26 cellular contexts compared by ENCODE assay signal in the genomic region with DNA sequence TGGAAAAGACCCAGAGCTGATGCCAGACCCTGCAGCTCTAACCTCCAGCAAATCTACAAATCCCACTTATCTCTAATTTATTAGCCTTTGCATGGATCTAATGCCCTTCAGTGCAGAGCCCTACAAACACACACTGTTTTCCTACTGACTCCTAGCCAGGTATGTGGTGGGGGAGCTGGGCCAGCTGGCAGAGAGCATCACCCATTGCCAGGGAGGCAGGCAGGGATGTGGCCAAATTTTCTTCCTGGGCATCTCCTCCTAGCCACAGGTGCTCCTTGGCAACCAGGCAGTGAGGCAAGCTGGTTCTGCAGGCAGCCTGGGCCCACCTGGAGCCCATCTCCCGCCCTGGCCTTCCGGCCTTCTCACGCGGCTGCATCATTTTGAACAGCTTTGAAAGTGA. TPM values are rescaled to one million over a fixed set of nuclear protein-coding genes. Genes with fewer than 3 reads are reported as not detected.
DNase-seq lines count a peak whose midpoint lies in the region; ATAC-seq, FAIRE-seq and TF ChIP-seq lines count a peak whose summit lies in the region.
"Had no signal": no experiment of that assay in that cellular context is flagged by ENCODE, and none has a peak within 500 bp of the region (broad histone marks: within the 10 kb centered on the region; RNA-seq: fewer than 3 reads in every experiment).

No MANE protein-coding gene starts in this region.

- H3K4me2 ChIP-seq in HepG2 (ENCODE audit: low read depth, low read length), result no peak overlapping the region
- H3K4me2 ChIP-seq: BLaER1 treated with 17β-estradiol and CSF1 and Interleukin-3, amounts not matched to agents 10 nM and 100 nM; GM23338 had no signal

- H3K9me3 Mint-ChIP-seq in type B pancreatic cell, result no peaks in the 10 kb centered on the region
- H3K9me3 Mint-ChIP-seq in stimulated activated naive B cell treated with anti-CD40 and anti-IgM and Interleukin-4, amounts not matched to agents 10 μg/mL and 1 μg/mL and 100 μg/mL, for 72 hours, result no peaks in the 10 kb centered on the region
- H3K9me3 Mint-ChIP-seq: CD4-positive, alpha-beta memory T cell; GM23338; H9 had no signal

- DNase-seq in right lobe of liver (peak in 1 of 3 donors; percentile 50), HepG2 (ENCODE audit: low spot score) (no peak), cerebellar cortex (ENCODE audit: low spot score) (peak; percentile 92), left lobe of liver (ENCODE audit: low spot score) (no peak), type B pancreatic cell (ENCODE audit: extremely low spot score, unreplicated experiment) (no peak)
- DNase-seq in stimulated activated naive B cell treated with anti-CD40 and anti-IgM and Interleukin-4, amounts not matched to agents 10 μg/mL and 1 μg/mL and 100 μg/mL, for 72 hours, result no peak
- no peak for DNase-seq in stimulated activated CD4-positive, alpha-beta T cell treated with anti-CD3 and anti-CD28 coated beads, Interleukin-2, amount 100 ng/mL, for 24 hours
- DNase-seq: AML-193; BE2C; Calu3; CD4-positive, alpha-beta memory T cell; COR-L47; DMS153; DND-41; GDM1; H9 had no signal

- no peak overlapping the region for H3K4me3 Mint-ChIP-seq in type B pancreatic cell
- no peak overlapping the region for H3K4me3 Mint-ChIP-seq in stimulated activated naive B cell treated with anti-CD40 and anti-IgM and Interleukin-4, amounts not matched to agents 10 μg/mL and 1 μg/mL and 100 μg/mL, for 72 hours
- H3K4me3 Mint-ChIP-seq: CD4-positive, alpha-beta memory T cell; GM23338; H9 had no signal

- intact Hi-C loops in right lobe of liver (cut with DNase I), result loop anchor here in 1 of 2 donors (10.0 kb wide), 1 partner anchor 262 kb away; no protein-coding TSS in a partner anchor
- intact Hi-C loops in HepG2 (cut with micrococcal nuclease; ENCODE audit: unreplicated experiment), result no loop called here

- 92% methylated on average over 2 of the region's 4 CpGs for WGBS in right lobe of liver (ENCODE audit: insufficient coverage, low coverage, low lambda C conversion rate, missing lambda C conversion rate)
- 97% methylated on average over 4 of the region's 4 CpGs for WGBS in HepG2 (ENCODE audit: low lambda C conversion rate)

- peaks cover 7% of the 10 kb centered on the region for H3K36me3 Mint-ChIP-seq in type B pancreatic cell
- H3K36me3 Mint-ChIP-seq in stimulated activated naive B cell treated with anti-CD40 and anti-IgM and Interleukin-4, amounts not matched to agents 10 μg/mL and 1 μg/mL and 100 μg/mL, for 72 hours, result no peaks in the 10 kb centered on the region
- H3K36me3 Mint-ChIP-seq: CD4-positive, alpha-beta memory T cell had no signal

- ATAC-seq in right lobe of liver (peak in 3 of 4 donors; percentile 21 to 57 (median 23)), HepG2 (no peak), left lobe of liver (peak; percentile 58), HG03097 (IDR thresholded peaks at IDR 0.05; ENCODE audit: low FRiP score, unreplicated experiment) (no peak)
- no peak for ATAC-seq in stimulated activated naive B cell treated with anti-CD40 and anti-IgM and Interleukin-4, amounts not matched to agents 10 μg/mL and 1 μg/mL and 100 μg/mL, for 72 hours (replicated peaks)
- ATAC-seq: GM12878, GM23338, HCT116 had no signal

- no peak overlapping the region for H2AFZ ChIP-seq in HepG2 (ENCODE audit: low read length)
- H2AFZ ChIP-seq: GM23338 had no signal

- H3K4me3 ChIP-seq in right lobe of liver (no peak overlapping the region), HepG2 (replicated peaks in 1 of 3; ENCODE audit: insufficient read depth in 1 of 3, low read depth in 2 of 3, low read length in 3 of 3) (no peak overlapping the region)
- H3K4me3 ChIP-seq: BLaER1 treated with 17β-estradiol and CSF1 and Interleukin-3, amounts not matched to agents 10 nM and 100 nM; GM12878; GM23338 had no signal

- H3K27me3 Mint-ChIP-seq in type B pancreatic cell, result peaks cover 5% of the 10 kb centered on the region
- H3K27me3 Mint-ChIP-seq in stimulated activated naive B cell treated with anti-CD40 and anti-IgM and Interleukin-4, amounts not matched to agents 10 μg/mL and 1 μg/mL and 100 μg/mL, for 72 hours, result peaks cover 8 to 21% of the 10 kb centered on the region in 2 donors

- H3K36me3 ChIP-seq in right lobe of liver (no peaks in the 10 kb centered on the region), HepG2 (replicated peaks in 1 of 2; ENCODE audit: control insufficient read depth in 1 of 2, insufficient read depth in 2 of 2, low read length in 2 of 2) (no peaks in the 10 kb centered on the region)
- H3K36me3 ChIP-seq: BE2C; BLaER1 treated with 17β-estradiol and CSF1 and Interleukin-3, amounts not matched to agents 10 nM and 100 nM had no signal

- TF ChIP-seq POLR2A in right lobe of liver (IDR thresholded peaks at IDR 0.05) (no peak), HepG2 (IDR thresholded peaks at IDR 0.05; ENCODE audit: insufficient read depth in 1 of 2, low read depth in 2 of 2, low read length in 2 of 2) (no peak)

- H3K27ac ChIP-seq in right lobe of liver (no peak overlapping the region), HepG2 (ENCODE audit: extremely low read length, insufficient read depth, low read length) (no peak overlapping the region)
- H3K27ac ChIP-seq: 22Rv1; BLaER1 treated with 17β-estradiol and CSF1 and Interleukin-3, amounts not matched to agents 10 nM and 100 nM had no signal

- H3K9ac ChIP-seq in HepG2 (ENCODE audit: insufficient read depth, low read depth, low read length), result no peak overlapping the region
- H3K9ac ChIP-seq: BLaER1 treated with 17β-estradiol and CSF1 and Interleukin-3, amounts not matched to agents 10 nM and 100 nM had no signal

- H3K4me1 Mint-ChIP-seq in type B pancreatic cell (ENCODE audit: unreplicated experiment), result peaks cover 4% of the 10 kb centered on the region
- no peaks in the 10 kb centered on the region for H3K4me1 Mint-ChIP-seq in stimulated activated naive B cell treated with anti-CD40 and anti-IgM and Interleukin-4, amounts not matched to agents 10 μg/mL and 1 μg/mL and 100 μg/mL, for 72 hours
- H3K4me1 Mint-ChIP-seq: CD4-positive, alpha-beta memory T cell; GM23338 had no signal

- POLR2A ChIA-PET in HepG2 (lab: Yijun Ruan, JAX), result no interaction called here

- in situ Hi-C loops in HepG2 (cut with HindIII; ENCODE audit: extremely low pct_ligation_motif_present, low pct_unique_long_range_greater_than_20kb), result loop anchor here (25.0 kb wide), 1 partner anchor 951 kb away; no protein-coding TSS in a partner anchor

- no peaks in the 10 kb centered on the region for H3K27me3 ChIP-seq in right lobe of liver
- peaks cover 0 to 3% of the 10 kb centered on the region in 2 experiments; a peak in 2 of 5 replicates for H3K27me3 ChIP-seq in HepG2 (ENCODE audit: control insufficient read depth in 1 of 2, insufficient read depth in 2 of 2, low read length in 2 of 2)
- H3K27me3 ChIP-seq: BLaER1 treated with 17β-estradiol and CSF1 and Interleukin-3, amounts not matched to agents 10 nM and 100 nM had no signal

- no peak overlapping the region for H3K27ac Mint-ChIP-seq in type B pancreatic cell
- no peak overlapping the region for H3K27ac Mint-ChIP-seq in stimulated activated naive B cell treated with anti-CD40 and anti-IgM and Interleukin-4, amounts not matched to agents 10 μg/mL and 1 μg/mL and 100 μg/mL, for 72 hours
- H3K27ac Mint-ChIP-seq: CD4-positive, alpha-beta memory T cell; GM23338; H9 had no signal

- H3K79me2 ChIP-seq in HepG2 (ENCODE audit: insufficient read depth, low read length), result no peaks in the 10 kb centered on the region

- no peaks in the 10 kb centered on the region for H4K20me1 ChIP-seq in HepG2 (ENCODE audit: insufficient read depth, low read length)
- H4K20me1 ChIP-seq: BLaER1 treated with 17β-estradiol and CSF1 and Interleukin-3, amounts not matched to agents 10 nM and 100 nM had no signal

- H3K4me1 ChIP-seq in right lobe of liver (peaks cover 0 to 8% (median 0%) of the 10 kb centered on the region in 4 donors), HepG2 (ENCODE audit: insufficient read depth, low read length) (peaks cover 30% of the 10 kb centered on the region)
- H3K4me1 ChIP-seq: BE2C; BLaER1 treated with 17β-estradiol and CSF1 and Interleukin-3, amounts not matched to agents 10 nM and 100 nM had no signal

- TF ChIP-seq CTCF in right lobe of liver (IDR thresholded peaks at IDR 0.05) (no peak), HepG2 (CRISPR knock-in tag; IDR thresholded peaks at IDR 0.05) (no peak), type B pancreatic cell (conservative IDR thresholded peaks at IDR 0.05) (no peak)

- no TSS peak for BruUV-seq in HepG2 (replicated peaks; lab: Mats Ljungman, UMichigan)

- TF ChIP-seq EP300 in HepG2 (IDR thresholded peaks at IDR 0.05; ENCODE audit: low read depth in 2 of 2, low read length in 2 of 2), result no peak
- TF ChIP-seq EP300 in HepG2 (CRISPR knock-in tag; IDR thresholded peaks at IDR 0.05; ENCODE audit: borderline replicate concordance), result no peak

- CTCF ChIA-PET in HepG2 (lab: Yijun Ruan, JAX; ENCODE audit: low intra/inter-chr PET ratio, low total read pairs), result no interaction called here

- no peak for TF ChIP-seq RAD21 in HepG2 (CRISPR knock-in tag; IDR thresholded peaks at IDR 0.05)

- H3K9me3 ChIP-seq in right lobe of liver, result no peaks in the 10 kb centered on the region
- no peaks in the 10 kb centered on the region for H3K9me3 ChIP-seq in HepG2 (ENCODE audit: low read length)
- H3K9me3 ChIP-seq: BE2C; BLaER1 treated with 17β-estradiol and CSF1 and Interleukin-3, amounts not matched to agents 10 nM and 100 nM had no signal

- FAIRE-seq in HepG2 (lab: Jason Lieb, UNC), result no peak
- FAIRE-seq: A204.1, GM12878, GM18507 had no signal

RNA-seq across cellular contexts. Expression of gene EMX2, which starts 55.9 kb away (rescaled TPM):
- total RNA-seq in right lobe of liver (not detected), HepG2 (2016; rRNA removed; fragmentation: Illumina TruSeq; extraction: Trizol) (not detected in 2 replicates), left lobe of liver (not detected), type B pancreatic cell (ENCODE audit: low replicate concordance) (24.7 and 29.9 TPM in 2 replicates)
- total RNA-seq in HepG2 (2016; cell fraction: cytosol; rRNA removed; fragmentation: Illumina TruSeq; extraction: Trizol; ENCODE audit: low read depth), result not detected in 2 replicates
- total RNA-seq in HepG2 (2016; cell fraction: insoluble cytoplasmic fraction; rRNA removed; fragmentation: Illumina TruSeq; extraction: Trizol), result not detected in 2 replicates
- not detected in 2 replicates for total RNA-seq in HepG2 (2016; cell fraction: membrane; rRNA removed; fragmentation: Illumina TruSeq; extraction: Trizol)
- not detected in 2 replicates for total RNA-seq in HepG2 (2016; cell fraction: nucleus; rRNA removed; fragmentation: Illumina TruSeq; extraction: Trizol)
- polyA plus RNA-seq in HepG2 (2011; rRNA removed), result not detected in 2 replicates
- polyA plus RNA-seq in HepG2 (2011; cell fraction: cytosol; rRNA removed), result not detected in 2 replicates
- not detected in 2 replicates for polyA plus RNA-seq in HepG2 (2011; cell fraction: nucleus; rRNA removed)
- 0.07 TPM in 1 of 2 replicates, not detected in the other for polyA plus RNA-seq in HepG2 (2012)
- polyA plus RNA-seq in HepG2 (2016; cell fraction: cytosol; fragmentation: Illumina TruSeq; extraction: Trizol; ENCODE audit: low read depth), result not detected in 2 replicates
- polyA plus RNA-seq in HepG2 (2016; cell fraction: insoluble cytoplasmic fraction; fragmentation: Illumina TruSeq; extraction: Trizol; ENCODE audit: low read depth), result not detected in 2 replicates
- not detected in 2 replicates for polyA plus RNA-seq in HepG2 (2016; cell fraction: membrane; fragmentation: Illumina TruSeq; extraction: Trizol; ENCODE audit: low read depth)
- not detected in 2 replicates for polyA plus RNA-seq in HepG2 (2016; cell fraction: nucleus; fragmentation: Illumina TruSeq; extraction: Trizol; ENCODE audit: insufficient read depth, low read depth)
- polyA minus RNA-seq in HepG2 (2011; rRNA and poly(A)+ RNA removed; ENCODE audit: low replicate concordance), result not detected in 2 replicates
- polyA minus RNA-seq in HepG2 (2011; cell fraction: cytosol; rRNA and poly(A)+ RNA removed), result not detected in 2 replicates
- not detected in 2 replicates for polyA minus RNA-seq in HepG2 (2011; cell fraction: nucleus; rRNA and poly(A)+ RNA removed)
- total RNA-seq: Calu3; CD4-positive, alpha-beta memory T cell; GM12878; GM23338; H4; H9 had no signal
- polyA plus RNA-seq: AG04450; CD4-positive, alpha-beta memory T cell; GM23338 had no signal

Comparison
In these comparisons a context has a peak if more than half of its experiments do, and no peak if none do; other contexts are left out.
1. ATAC-seq: peak in right lobe of liver (3 of 4) and left lobe of liver (single experiment); none in HepG2 (single experiment), HG03097 (single experiment) and stimulated activated naive B cell treated with anti-CD40 and anti-IgM and Interleukin-4, amounts not matched to agents 10 μg/mL and 1 μg/mL and 100 μg/mL, for 72 hours (0 of 2).
2. RNA of gene EMX2, which starts 55.9 kb away (total RNA-seq): 24.7 to 29.9 TPM in type B pancreatic cell; not detected in right lobe of liver, not detected in HepG2 and not detected in left lobe of liver (single experiment); every median in the first group is over 10 times any median in the second.